In genomic region chr9:94931036-94931633, GRCh38 we compare ENCODE assay signal across 18 cellular contexts.
"Had no signal": no experiment of that assay in that cellular context is flagged by ENCODE, and none has a peak within 500 bp of the region (broad histone marks: within the 10 kb centered on the region; RNA-seq: fewer than 3 reads in every experiment).

No MANE protein-coding gene starts in this region.

- H3K9me3 ChIP-seq: left lung, right lobe of liver had no signal

- H3K4me3 ChIP-seq: left lung, right lobe of liver had no signal

- ATAC-seq: activated CD8-positive, alpha-beta T cell treated with anti-CD3 and anti-CD28 coated beads for 36 hours; left lung; right lobe of liver; stimulated activated naive CD8-positive, alpha-beta T cell treated with anti-CD3 and anti-CD28 coated beads, Interleukin-15, amount 100 ng/mL, for 72 hours had no signal

- H3K27me3 ChIP-seq: left lung, right lobe of liver had no signal

- H3K36me3 ChIP-seq: left lung, right lobe of liver had no signal

- H3K27ac ChIP-seq: left lung, right lobe of liver had no signal

- DNase-seq: activated B cell treated with CpG ODN at 0.5 μM for 24 hours; activated CD4-positive, alpha-beta T cell treated with anti-CD3 and anti-CD28 coated beads for 48 hours; activated CD8-positive, alpha-beta memory T cell treated with anti-CD3 and anti-CD28 coated beads, Interleukin-2, amount 50 U/mL, for 4 hours; activated CD8-positive, alpha-beta T cell treated with anti-CD3 and anti-CD28 coated beads for 36 hours; activated naive CD8-positive, alpha-beta T cell treated with anti-CD3 and anti-CD28 coated beads for 36 hours; activated T-cell treated with anti-CD3 and anti-CD28 coated beads, Interleukin-2, amount 50 U/mL, for 48 hours; amygdala; cerebellar nuclear complex; effector memory CD4-positive, alpha-beta T cell; head of caudate nucleus; left lung; mesendoderm; nephron progenitor cell; occipital lobe; right lobe of liver; stimulated activated CD4-positive, alpha-beta T cell treated with anti-CD3 and anti-CD28 coated beads, Interleukin-1b, Interleukin-23, amount 100 ng/mL, for 48 hours; stimulated activated naive CD8-positive, alpha-beta T cell treated with anti-CD3 and anti-CD28 coated beads, Interleukin-15, amount 100 ng/mL, for 72 hours; T-helper 2 cell had no signal
